ENCODE assay signal across 8 cellular contexts in genomic region chr2:64644240-64645013, GRCh38. TPM values are rescaled to one million over a fixed set of nuclear protein-coding genes. Genes with fewer than 3 reads are reported as not detected.
DNase-seq lines count a peak whose midpoint lies in the region; ATAC-seq, FAIRE-seq and TF ChIP-seq lines count a peak whose summit lies in the region.

No MANE protein-coding gene starts in this region.

- H3K4me2 ChIP-seq in SU-DHL-6 (ENCODE audit: low read depth, low read length, poor library complexity, severe bottlenecking) = peak overlapping the region; percentile 96

- TF ChIP-seq RAD21 in Ishikawa (IDR thresholded peaks at IDR 0.05; ENCODE audit: low read depth) = no peak

- H3K9me2 ChIP-seq in SU-DHL-6 (replicated peaks; ENCODE audit: insufficient read depth, low read length) = no peaks in the 10 kb centered on the region

- H3K27ac Mint-ChIP-seq in immature natural killer cell = peak overlapping the region; percentile 95 to 98 (median 98)

- peak; percentile 82 to 89 for DNase-seq in cardiac fibroblast (ENCODE audit: low read depth in 2 of 2)
- DNase-seq in immature natural killer cell = peak; percentile 71 to 80 (median 74)
- peak; percentile 93 for DNase-seq in spleen
- DNase-seq in NCI-H446 (lab: John Stamatoyannopoulos, UW) = no peak

- FAIRE-seq in G401.6 (lab: Jason Lieb, UNC) = peak; percentile 86

- H3K27me3 ChIP-seq in SU-DHL-6 (ENCODE audit: low read length) (no peaks in the 10 kb centered on the region), spleen (replicated peaks in 1 of 7) (no peaks in the 10 kb centered on the region)

- H3K9me3 ChIP-seq in SU-DHL-6 (ENCODE audit: insufficient read depth, low read length) = no peaks in the 10 kb centered on the region
- no peaks in the 10 kb centered on the region for H3K9me3 ChIP-seq in spleen

- intact Hi-C loops in spleen (cut with DNase I; ENCODE audit: low total_unique reads) = loop anchor here (5.0 kb wide), 1 partner anchor 218 kb away; no protein-coding TSS in a partner anchor

- TF ChIP-seq POLR2A in spleen (IDR thresholded peaks at IDR 0.05) = peak; percentile 16 to 90 (median 63)

- peaks cover 12 to 15% (median 13%) of the 10 kb centered on the region in 3 donors for H3K27me3 Mint-ChIP-seq in immature natural killer cell (ENCODE audit: low read depth in 3 of 3)

- H3K36me3 Mint-ChIP-seq in immature natural killer cell = no peaks in the 10 kb centered on the region

- peaks cover 61 to 100% (median 98%) of the 10 kb centered on the region in 6 donors for H3K4me1 ChIP-seq in spleen

- peak overlapping the region; percentile 58 for H3K9ac ChIP-seq in SU-DHL-6 (ENCODE audit: low read length)

- peak; percentile 56 for ATAC-seq in GM21723 (IDR thresholded peaks at IDR 0.05; ENCODE audit: unreplicated experiment)

- H3K27ac ChIP-seq in SU-DHL-6 (ENCODE audit: low read depth, low read length) (peak overlapping the region; percentile 95), spleen (peak overlapping the region; percentile 76 to 100 (median 92))

- H3K4me3 Mint-ChIP-seq in immature natural killer cell = peak overlapping the region; percentile 79 to 95 (median 92)

- peaks cover 85% of the 10 kb centered on the region for H3F3A ChIP-seq in SU-DHL-6 (ENCODE audit: insufficient read depth)

- H3K9me3 Mint-ChIP-seq in immature natural killer cell = no peaks in the 10 kb centered on the region

- 4 to 7% (median 4%) methylated on average over 18 of the region's 18 CpGs for WGBS in spleen, 5 donors

- H3K36me3 ChIP-seq in SU-DHL-6 (ENCODE audit: low read length) = no peaks in the 10 kb centered on the region
- peaks cover 0 to 5% (median 0%) of the 10 kb centered on the region in 6 donors for H3K36me3 ChIP-seq in spleen

- H3K4me1 Mint-ChIP-seq in immature natural killer cell = peaks cover 69 to 88% of the 10 kb centered on the region in 2 donors

- H3K79me2 ChIP-seq in SU-DHL-6 (ENCODE audit: insufficient read depth, low read length) = peaks cover 99% of the 10 kb centered on the region

- peak overlapping the region; percentile 2 for H2AFZ ChIP-seq in SU-DHL-6 (ENCODE audit: low read depth, low read length, severe bottlenecking)

- H3K4me3 ChIP-seq in SU-DHL-6 (ENCODE audit: insufficient read depth, low read length, poor library complexity, severe bottlenecking) (peak overlapping the region; percentile 50), cardiac fibroblast (replicated peaks in 1 of 2; ENCODE audit: low read depth in 2 of 2, low read length in 2 of 2) (peak overlapping the region; percentile 48 to 54), spleen (peak overlapping the region; percentile 15 to 68 (median 35))

- no peak for TF ChIP-seq EP300 in Ishikawa (IDR thresholded peaks at IDR 0.05; ENCODE audit: borderline replicate concordance)

- TF ChIP-seq CTCF in SU-DHL-6 (IDR thresholded peaks at IDR 0.05; ENCODE audit: insufficient read depth, low read length, poor library complexity, severe bottlenecking) (no peak), cardiac fibroblast (IDR thresholded peaks at IDR 0.05; ENCODE audit: low read depth, low read length) (no peak), spleen (IDR thresholded peaks at IDR 0.05 in 8 of 11, conservative IDR thresholded peaks at IDR 0.05 in 3 of 11) (peak in 1 of 11 experiments; percentile 9)

- peaks cover 15% of the 10 kb centered on the region for H4K20me1 ChIP-seq in SU-DHL-6 (ENCODE audit: low read depth, low read length)

TF ChIP-seq in Ishikawa, 13 proteins besides CTCF, POLR2A, EP300 and RAD21:
- no peak for TF ChIP-seq TCF12 (IDR thresholded peaks at IDR 0.05; ENCODE audit: low read depth)
- TF ChIP-seq ZBTB7A (IDR thresholded peaks at IDR 0.05; ENCODE audit: low read depth) = peak; percentile 44; the same call in 1 of the 2 replicates
- no peak for TF ChIP-seq FOXM1 (IDR thresholded peaks at IDR 0.05; ENCODE audit: borderline replicate concordance, low read depth)
- no peak for TF ChIP-seq CEBPB (IDR thresholded peaks at IDR 0.05)
- no peak for TF ChIP-seq NFIC (IDR thresholded peaks at IDR 0.05)
- TF ChIP-seq CREB1 (IDR thresholded peaks at IDR 0.05; ENCODE audit: low read depth) = 0 out of 2 replicates have a peak, but pooled peaks have one; percentile 22

RNA-seq across cellular contexts. Expression of gene SERTAD2, which starts 9.3 kb away (rescaled TPM):
- 1 to 10 TPM; 4.7 to 8.0 (median 6.1) TPM for polyA plus RNA-seq in immature natural killer cell
- 10 to 100 TPM; 31.2 to 61.4 (median 43.3) TPM for total RNA-seq in spleen
- polyA plus RNA-seq in spleen = 10 to 100 TPM; 10.4 to 16.9 (median 13.6) TPM

Comparison
In these comparisons a context has a peak if more than half of its experiments do, and no peak if none do; other contexts are left out.
1. DNase-seq: peak in cardiac fibroblast (2 of 2), immature natural killer cell (3 of 3) and spleen (single experiment); none in NCI-H446 (0 of 2).
2. Peak in every context shown above with its lines, with median percentiles within 50 percentile points of each other: H3K4me3 ChIP-seq.